Comparison of ENCODE assay signal across 10 cellular contexts in the genomic region with DNA sequence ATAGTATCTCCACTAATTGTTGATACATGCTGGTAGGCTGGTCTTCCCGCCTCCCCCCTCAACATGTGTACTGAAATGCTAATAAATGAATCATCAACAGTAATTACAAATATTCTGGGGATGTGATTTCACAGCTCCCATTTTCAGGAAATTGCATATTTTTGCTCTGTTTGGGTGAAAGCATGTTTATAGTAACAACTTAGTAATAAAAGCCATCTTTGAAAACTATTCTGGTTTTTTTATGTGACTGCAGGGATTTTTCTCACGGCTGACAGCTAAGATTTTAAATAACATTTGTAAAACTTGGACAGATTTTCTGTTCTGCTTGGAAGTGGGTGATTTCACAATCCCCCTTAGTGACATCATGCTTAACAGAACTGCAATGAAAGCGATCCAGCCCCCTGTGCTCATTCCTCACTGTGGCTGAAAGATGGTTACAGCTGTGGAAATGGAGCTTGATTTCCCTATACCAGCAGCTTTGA. TPM values are rescaled to one million over a fixed set of nuclear protein-coding genes. Genes with fewer than 3 reads are reported as not detected.
A peak's percentile ranks its signal among the peaks of the same experiment; 100 is the strongest.
DNase-seq lines count a peak whose midpoint lies in the region; ATAC-seq, FAIRE-seq and TF ChIP-seq lines count a peak whose summit lies in the region.
"Had no signal": no experiment of that assay in that cellular context is flagged by ENCODE, and none has a peak within 500 bp of the region (broad histone marks: within the 10 kb centered on the region; RNA-seq: fewer than 3 reads in every experiment).

No MANE protein-coding gene starts in this region.

- FAIRE-seq in HepG2 (lab: Jason Lieb, UNC): no peak

- WGBS in HepG2 (ENCODE audit: low lambda C conversion rate): 0% methylated on average over 3 of the region's 3 CpGs

- intact Hi-C loops in HepG2 (cut with micrococcal nuclease; ENCODE audit: unreplicated experiment) (no loop called here), uterus (cut with DNase I; ENCODE audit: low total_unique reads) (no loop called here)

- in situ Hi-C loops in HepG2 (cut with HindIII; ENCODE audit: extremely low pct_ligation_motif_present, low pct_unique_long_range_greater_than_20kb): loop anchor here (5.0 to 25.0 kb wide), 2 partner anchors 159 to 594 kb away; no protein-coding TSS in a partner anchor

- no peaks in the 10 kb centered on the region for H4K20me1 ChIP-seq in HepG2 (ENCODE audit: insufficient read depth, low read length)

- no peak overlapping the region for H3K27ac ChIP-seq in HepG2 (ENCODE audit: extremely low read length, insufficient read depth, low read length)
- peak overlapping the region; percentile 66 for H3K27ac ChIP-seq in uterus
- H3K27ac ChIP-seq: neutrophil had no signal

- H3K4me2 ChIP-seq in HepG2 (ENCODE audit: low read depth, low read length): no peak overlapping the region

- BruUV-seq in HepG2 (replicated peaks; lab: Mats Ljungman, UMichigan): no TSS peak

- no peaks in the 10 kb centered on the region for H3K79me2 ChIP-seq in HepG2 (ENCODE audit: insufficient read depth, low read length)

- H3K9me3 ChIP-seq in HepG2 (ENCODE audit: low read length): no peaks in the 10 kb centered on the region
- H3K9me3 ChIP-seq in uterus: no peaks in the 10 kb centered on the region
- H3K9me3 ChIP-seq: neutrophil had no signal

- TF ChIP-seq RAD21 in HepG2 (CRISPR knock-in tag; IDR thresholded peaks at IDR 0.05): no peak

- ATAC-seq in HepG2 (no peak), HG02840 (IDR thresholded peaks at IDR 0.05; ENCODE audit: low FRiP score, unreplicated experiment) (no peak), GM19023 (IDR thresholded peaks at IDR 0.05; ENCODE audit: unreplicated experiment) (no peak)
- ATAC-seq: activated naive CD4-positive, alpha-beta T cell treated with anti-CD3 and anti-CD28 coated beads, Interleukin-2, amount 50 U/mL, for 72 hours had no signal

- no peak overlapping the region for H2AFZ ChIP-seq in HepG2 (ENCODE audit: low read length)

- POLR2A ChIA-PET in HepG2 (lab: Yijun Ruan, JAX): no interaction called here

- H3K36me3 ChIP-seq in HepG2 (replicated peaks in 1 of 2; ENCODE audit: control insufficient read depth in 1 of 2, insufficient read depth in 2 of 2, low read length in 2 of 2) (no peaks in the 10 kb centered on the region), uterus (no peaks in the 10 kb centered on the region), H7 (replicated peaks; ENCODE audit: control insufficient read depth, insufficient read depth, low read length) (no peaks in the 10 kb centered on the region)
- H3K36me3 ChIP-seq: neutrophil had no signal

- CTCF ChIA-PET in HepG2 (lab: Yijun Ruan, JAX; ENCODE audit: low intra/inter-chr PET ratio, low total read pairs): no interaction called here

- DNase-seq in SIG-M5 treated with dmso at 0.1 percent for 504 hours (lab: John Stamatoyannopoulos, UW; ENCODE audit: unreplicated experiment): peak; percentile 1
- DNase-seq in SIG-M5 (lab: John Stamatoyannopoulos, UW): no peak
- DNase-seq in dedifferentiated amniotic fluid mesenchymal stem cell (ENCODE audit: extremely low spot score): peak; percentile 82
- no peak for DNase-seq in HepG2 (ENCODE audit: low spot score)
- DNase-seq in uterus: peak; percentile 23 to 73
- no peak for DNase-seq in H7

- H3K4me3 ChIP-seq in HepG2 (replicated peaks in 1 of 3; ENCODE audit: insufficient read depth in 1 of 3, low read depth in 2 of 3, low read length in 3 of 3) (no peak overlapping the region), uterus (no peak overlapping the region), H7 (ENCODE audit: insufficient read depth, low read depth, low read length) (no peak overlapping the region)

- TF ChIP-seq POLR2A in HepG2 (IDR thresholded peaks at IDR 0.05; ENCODE audit: insufficient read depth in 1 of 2, low read depth in 2 of 2, low read length in 2 of 2) (no peak), uterus (IDR thresholded peaks at IDR 0.05) (no peak)

- TF ChIP-seq CTCF in HepG2 (CRISPR knock-in tag; IDR thresholded peaks at IDR 0.05): no peak
- no peak for TF ChIP-seq CTCF in uterus (IDR thresholded peaks at IDR 0.05)

- no peak overlapping the region for H3K9ac ChIP-seq in HepG2 (ENCODE audit: insufficient read depth, low read depth, low read length)

- TF ChIP-seq EP300 in HepG2 (IDR thresholded peaks at IDR 0.05; ENCODE audit: low read depth in 2 of 2, low read length in 2 of 2) (no peak), HepG2 (CRISPR knock-in tag; IDR thresholded peaks at IDR 0.05; ENCODE audit: borderline replicate concordance) (no peak)

- H3K4me1 ChIP-seq in HepG2 (ENCODE audit: insufficient read depth, low read length): no peaks in the 10 kb centered on the region
- peaks cover 0 to 7% of the 10 kb centered on the region in 2 donors for H3K4me1 ChIP-seq in uterus

- H3K27me3 ChIP-seq in HepG2 (ENCODE audit: control insufficient read depth in 1 of 2, insufficient read depth in 2 of 2, low read length in 2 of 2) (no peaks in the 10 kb centered on the region), uterus (no peaks in the 10 kb centered on the region), H7 (ENCODE audit: control insufficient read depth, insufficient read depth, low read length) (no peaks in the 10 kb centered on the region; the same call in 1 of the 2 replicates)

TF ChIP-seq in HepG2, 621 proteins besides CTCF, POLR2A, EP300 and RAD21:
- TF ChIP-seq ZNF747 (CRISPR knock-in tag; IDR thresholded peaks at IDR 0.05; ENCODE audit: borderline replicate concordance) (no peak), CEBPB (IDR thresholded peaks at IDR 0.05; ENCODE audit: borderline replicate concordance, low read depth, low read length) (peak; percentile 72; the same call in 1 of the 2 replicates)

RNA-seq across cellular contexts. Expression of gene FAM174B, which starts 25.6 kb away (rescaled TPM):
- total RNA-seq in HepG2 (2016; rRNA removed; fragmentation: Illumina TruSeq; extraction: Trizol) (1.3 and 2.1 TPM in 2 replicates), uterus (10 to 100 TPM in 1 of 4 donors, 1 to 10 TPM in 2, under 1 TPM in 1; 0.51 to 41.8 (median 5.5) TPM)
- total RNA-seq in HepG2 (2016; cell fraction: cytosol; rRNA removed; fragmentation: Illumina TruSeq; extraction: Trizol; ENCODE audit: low read depth): 1.6 and 1.7 TPM in 2 replicates
- 1.1 and 2.1 TPM in 2 replicates for total RNA-seq in HepG2 (2016; cell fraction: insoluble cytoplasmic fraction; rRNA removed; fragmentation: Illumina TruSeq; extraction: Trizol)
- 1.0 and 1.9 TPM in 2 replicates for total RNA-seq in HepG2 (2016; cell fraction: membrane; rRNA removed; fragmentation: Illumina TruSeq; extraction: Trizol)
- 2.5 and 4.4 TPM in 2 replicates for total RNA-seq in HepG2 (2016; cell fraction: nucleus; rRNA removed; fragmentation: Illumina TruSeq; extraction: Trizol)
- 0.68 and 0.90 TPM in 2 replicates for polyA plus RNA-seq in HepG2 (2011; rRNA removed)
- 0.47 TPM in 1 of 2 replicates, not detected in the other for polyA plus RNA-seq in HepG2 (2011; cell fraction: cytosol; rRNA removed)
- polyA plus RNA-seq in HepG2 (2011; cell fraction: nucleus; rRNA removed): 0.92 and 0.97 TPM in 2 replicates
- 0.55 TPM in 2 replicates for polyA plus RNA-seq in HepG2 (2012)
- polyA plus RNA-seq in HepG2 (2016; cell fraction: cytosol; fragmentation: Illumina TruSeq; extraction: Trizol; ENCODE audit: low read depth): 0.67 TPM in 1 of 2 replicates, not detected in the other
- 0.79 and 1.3 TPM in 2 replicates for polyA plus RNA-seq in HepG2 (2016; cell fraction: insoluble cytoplasmic fraction; fragmentation: Illumina TruSeq; extraction: Trizol; ENCODE audit: low read depth)
- polyA plus RNA-seq in HepG2 (2016; cell fraction: membrane; fragmentation: Illumina TruSeq; extraction: Trizol; ENCODE audit: low read depth): 0.34 and 0.90 TPM in 2 replicates
- polyA plus RNA-seq in HepG2 (2016; cell fraction: nucleus; fragmentation: Illumina TruSeq; extraction: Trizol; ENCODE audit: insufficient read depth, low read depth): 3.7 and 6.7 TPM in 2 replicates
- polyA minus RNA-seq in HepG2 (2011; rRNA and poly(A)+ RNA removed; ENCODE audit: low replicate concordance): 0.22 and 12.1 TPM in 2 replicates
- polyA minus RNA-seq in HepG2 (2011; cell fraction: cytosol; rRNA and poly(A)+ RNA removed): 1.9 TPM in 1 of 2 replicates, not detected in the other
- polyA minus RNA-seq in HepG2 (2011; cell fraction: nucleus; rRNA and poly(A)+ RNA removed): 3.2 and 4.8 TPM in 2 replicates
- total RNA-seq in H7 (2014; rRNA removed; shearing (Covaris generic)): 16.8 and 26.8 TPM in 2 replicates

Comparison
In these comparisons a context has a peak if more than half of its experiments do, and no peak if none do; other contexts are left out.
1. DNase-seq: peak in SIG-M5 treated with dmso at 0.1 percent for 504 hours (single experiment), dedifferentiated amniotic fluid mesenchymal stem cell (single experiment) and uterus (2 of 2); none in SIG-M5 (single experiment), HepG2 (single experiment) and H7 (single experiment).